In genomic region chr9:121613009-121613766, GRCh38 we compare ENCODE assay signal across 10 cellular contexts. TPM values are rescaled to one million over a fixed set of nuclear protein-coding genes. Genes with fewer than 3 reads are reported as not detected.
A peak's percentile ranks its signal among the peaks of the same experiment; 100 is the strongest.
DNase-seq lines count a peak whose midpoint lies in the region; ATAC-seq and TF ChIP-seq lines count a peak whose summit lies in the region.
"Had no signal": no experiment of that assay in that cellular context is flagged by ENCODE, and none has a peak within 500 bp of the region (broad histone marks: within the 10 kb centered on the region; RNA-seq: fewer than 3 reads in every experiment).

No MANE protein-coding gene starts in this region.

- H3K27ac Mint-ChIP-seq in type B pancreatic cell = no peak overlapping the region
- H3K27ac Mint-ChIP-seq: progenitor cell of endocrine pancreas had no signal

- H3K4me1 Mint-ChIP-seq in type B pancreatic cell (ENCODE audit: unreplicated experiment) = peaks cover 29% of the 10 kb centered on the region

- H3K4me3 ChIP-seq in right cardiac atrium (ENCODE audit: low read length) = no peak overlapping the region

- ATAC-seq in right cardiac atrium (no peak), GM18868 (IDR thresholded peaks at IDR 0.05; ENCODE audit: unreplicated experiment) (no peak)

- no peaks in the 10 kb centered on the region for H3K36me3 Mint-ChIP-seq in type B pancreatic cell

- no peaks in the 10 kb centered on the region for H3K9me3 ChIP-seq in right cardiac atrium (ENCODE audit: control insufficient read depth, low read length)

- H3K4me1 ChIP-seq in right cardiac atrium (ENCODE audit: control insufficient read depth, insufficient read depth, low read length) = peaks cover 25% of the 10 kb centered on the region

- H3K9me3 Mint-ChIP-seq in type B pancreatic cell = no peaks in the 10 kb centered on the region

- DNase-seq in SKM-1 treated with dmso at 0.1 percent for 144 hours (lab: John Stamatoyannopoulos, UW; ENCODE audit: unreplicated experiment) (peak; percentile 10), SKM-1 (lab: John Stamatoyannopoulos, UW; ENCODE audit: unreplicated experiment) (no peak), OCI-M1 (lab: John Stamatoyannopoulos, UW) (peak; percentile 17), right cardiac atrium (no peak), type B pancreatic cell (ENCODE audit: extremely low spot score, unreplicated experiment) (no peak), NCI-H187 (lab: John Stamatoyannopoulos, UW) (no peak)
- DNase-seq in activated T-cell treated with anti-CD3 and anti-CD28 coated beads, Interleukin-2, amount 50 U/mL, for 48 hours = no peak
- DNase-seq: activated effector memory CD4-positive, alpha-beta T cell treated with anti-CD3 and anti-CD28 coated beads, Interleukin-2, amount 50 U/mL, for 16 hours had no signal

- peak overlapping the region; percentile 71 for H3K27ac ChIP-seq in right cardiac atrium (ENCODE audit: low read length)

- H3K4me3 Mint-ChIP-seq in type B pancreatic cell = peak overlapping the region; percentile 13

- no peak for TF ChIP-seq CTCF in type B pancreatic cell (conservative IDR thresholded peaks at IDR 0.05)

- H3K27me3 ChIP-seq in right cardiac atrium (ENCODE audit: control insufficient read depth, insufficient read depth) = no peaks in the 10 kb centered on the region

- intact Hi-C loops in right cardiac atrium (cut with DNase I) = no loop called here

- H3K27me3 Mint-ChIP-seq in type B pancreatic cell = peaks cover 5% of the 10 kb centered on the region
- H3K27me3 Mint-ChIP-seq: progenitor cell of endocrine pancreas had no signal

- WGBS in right cardiac atrium = 47% methylated on average over 11 of the region's 11 CpGs

RNA-seq across cellular contexts. Expression of gene DAB2IP, which starts 38.2 kb away (rescaled TPM):
- total RNA-seq in right cardiac atrium (10 to 100 TPM; 41.7 to 55.0 (median 42.7) TPM), type B pancreatic cell (ENCODE audit: low replicate concordance) (49.7 and 57.2 TPM in 2 replicates)
- polyA plus RNA-seq in right cardiac atrium = 25.5 TPM

Comparison
In these comparisons a context has a peak if more than half of its experiments do, and no peak if none do; other contexts are left out.
1. DNase-seq: peak in SKM-1 treated with dmso at 0.1 percent for 144 hours (single experiment) and OCI-M1 (single experiment); none in SKM-1 (single experiment), right cardiac atrium (0 of 3), type B pancreatic cell (single experiment), activated T-cell treated with anti-CD3 and anti-CD28 coated beads, Interleukin-2, amount 50 U/mL, for 48 hours (0 of 2) and NCI-H187 (0 of 2).